ENCODE assay signal across 1 cellular context in genomic region chr15:42591238-42591936, GRCh38.
TF ChIP-seq lines count a peak whose summit lies in the region.

No MANE protein-coding gene starts in this region.

TF ChIP-seq in H1, 55 proteins besides CTCF, POLR2A, EP300 and RAD21 (continued from another document):
- TF ChIP-seq, protein P1, sequence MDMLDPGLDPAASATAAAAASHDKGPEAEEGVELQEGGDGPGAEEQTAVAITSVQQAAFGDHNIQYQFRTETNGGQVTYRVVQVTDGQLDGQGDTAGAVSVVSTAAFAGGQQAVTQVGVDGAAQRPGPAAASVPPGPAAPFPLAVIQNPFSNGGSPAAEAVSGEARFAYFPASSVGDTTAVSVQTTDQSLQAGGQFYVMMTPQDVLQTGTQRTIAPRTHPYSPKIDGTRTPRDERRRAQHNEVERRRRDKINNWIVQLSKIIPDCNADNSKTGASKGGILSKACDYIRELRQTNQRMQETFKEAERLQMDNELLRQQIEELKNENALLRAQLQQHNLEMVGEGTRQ (IDR thresholded peaks at IDR 0.05; ENCODE audit: low read length): no peak
- TF ChIP-seq JUND (IDR thresholded peaks at IDR 0.05; ENCODE audit: low read length) (no peak), KDM1A (IDR thresholded peaks at IDR 0.05; ENCODE audit: borderline replicate concordance, low read length) (no peak), TEAD4 (IDR thresholded peaks at IDR 0.05; ENCODE audit: low read depth, low read length) (no peak), BACH1 (IDR thresholded peaks at IDR 0.05; ENCODE audit: low read length) (no peak), GTF2F1 (IDR thresholded peaks at IDR 0.05; ENCODE audit: borderline replicate concordance, low read depth, low read length) (no peak), POLR2AphosphoS5 (IDR thresholded peaks at IDR 0.05; ENCODE audit: low read depth, low read length) (no peak), SP1 (IDR thresholded peaks at IDR 0.05; ENCODE audit: low read depth, low read length) (no peak), SRF (IDR thresholded peaks at IDR 0.05; ENCODE audit: low read depth, low read length) (no peak), SIRT6 (IDR thresholded peaks at IDR 0.05; ENCODE audit: low read length) (no peak), CHD1 (IDR thresholded peaks at IDR 0.05; ENCODE audit: low read depth, low read length) (no peak), SIN3A (conservative IDR thresholded peaks at IDR 0.05 in 1 of 2, IDR thresholded peaks at IDR 0.05 in 1 of 2; ENCODE audit: low read depth in 1 of 2, low read length in 2 of 2) (no peak), SIX5 (IDR thresholded peaks at IDR 0.05; ENCODE audit: low read depth, low read length) (no peak)
- TF ChIP-seq, protein P2, sequence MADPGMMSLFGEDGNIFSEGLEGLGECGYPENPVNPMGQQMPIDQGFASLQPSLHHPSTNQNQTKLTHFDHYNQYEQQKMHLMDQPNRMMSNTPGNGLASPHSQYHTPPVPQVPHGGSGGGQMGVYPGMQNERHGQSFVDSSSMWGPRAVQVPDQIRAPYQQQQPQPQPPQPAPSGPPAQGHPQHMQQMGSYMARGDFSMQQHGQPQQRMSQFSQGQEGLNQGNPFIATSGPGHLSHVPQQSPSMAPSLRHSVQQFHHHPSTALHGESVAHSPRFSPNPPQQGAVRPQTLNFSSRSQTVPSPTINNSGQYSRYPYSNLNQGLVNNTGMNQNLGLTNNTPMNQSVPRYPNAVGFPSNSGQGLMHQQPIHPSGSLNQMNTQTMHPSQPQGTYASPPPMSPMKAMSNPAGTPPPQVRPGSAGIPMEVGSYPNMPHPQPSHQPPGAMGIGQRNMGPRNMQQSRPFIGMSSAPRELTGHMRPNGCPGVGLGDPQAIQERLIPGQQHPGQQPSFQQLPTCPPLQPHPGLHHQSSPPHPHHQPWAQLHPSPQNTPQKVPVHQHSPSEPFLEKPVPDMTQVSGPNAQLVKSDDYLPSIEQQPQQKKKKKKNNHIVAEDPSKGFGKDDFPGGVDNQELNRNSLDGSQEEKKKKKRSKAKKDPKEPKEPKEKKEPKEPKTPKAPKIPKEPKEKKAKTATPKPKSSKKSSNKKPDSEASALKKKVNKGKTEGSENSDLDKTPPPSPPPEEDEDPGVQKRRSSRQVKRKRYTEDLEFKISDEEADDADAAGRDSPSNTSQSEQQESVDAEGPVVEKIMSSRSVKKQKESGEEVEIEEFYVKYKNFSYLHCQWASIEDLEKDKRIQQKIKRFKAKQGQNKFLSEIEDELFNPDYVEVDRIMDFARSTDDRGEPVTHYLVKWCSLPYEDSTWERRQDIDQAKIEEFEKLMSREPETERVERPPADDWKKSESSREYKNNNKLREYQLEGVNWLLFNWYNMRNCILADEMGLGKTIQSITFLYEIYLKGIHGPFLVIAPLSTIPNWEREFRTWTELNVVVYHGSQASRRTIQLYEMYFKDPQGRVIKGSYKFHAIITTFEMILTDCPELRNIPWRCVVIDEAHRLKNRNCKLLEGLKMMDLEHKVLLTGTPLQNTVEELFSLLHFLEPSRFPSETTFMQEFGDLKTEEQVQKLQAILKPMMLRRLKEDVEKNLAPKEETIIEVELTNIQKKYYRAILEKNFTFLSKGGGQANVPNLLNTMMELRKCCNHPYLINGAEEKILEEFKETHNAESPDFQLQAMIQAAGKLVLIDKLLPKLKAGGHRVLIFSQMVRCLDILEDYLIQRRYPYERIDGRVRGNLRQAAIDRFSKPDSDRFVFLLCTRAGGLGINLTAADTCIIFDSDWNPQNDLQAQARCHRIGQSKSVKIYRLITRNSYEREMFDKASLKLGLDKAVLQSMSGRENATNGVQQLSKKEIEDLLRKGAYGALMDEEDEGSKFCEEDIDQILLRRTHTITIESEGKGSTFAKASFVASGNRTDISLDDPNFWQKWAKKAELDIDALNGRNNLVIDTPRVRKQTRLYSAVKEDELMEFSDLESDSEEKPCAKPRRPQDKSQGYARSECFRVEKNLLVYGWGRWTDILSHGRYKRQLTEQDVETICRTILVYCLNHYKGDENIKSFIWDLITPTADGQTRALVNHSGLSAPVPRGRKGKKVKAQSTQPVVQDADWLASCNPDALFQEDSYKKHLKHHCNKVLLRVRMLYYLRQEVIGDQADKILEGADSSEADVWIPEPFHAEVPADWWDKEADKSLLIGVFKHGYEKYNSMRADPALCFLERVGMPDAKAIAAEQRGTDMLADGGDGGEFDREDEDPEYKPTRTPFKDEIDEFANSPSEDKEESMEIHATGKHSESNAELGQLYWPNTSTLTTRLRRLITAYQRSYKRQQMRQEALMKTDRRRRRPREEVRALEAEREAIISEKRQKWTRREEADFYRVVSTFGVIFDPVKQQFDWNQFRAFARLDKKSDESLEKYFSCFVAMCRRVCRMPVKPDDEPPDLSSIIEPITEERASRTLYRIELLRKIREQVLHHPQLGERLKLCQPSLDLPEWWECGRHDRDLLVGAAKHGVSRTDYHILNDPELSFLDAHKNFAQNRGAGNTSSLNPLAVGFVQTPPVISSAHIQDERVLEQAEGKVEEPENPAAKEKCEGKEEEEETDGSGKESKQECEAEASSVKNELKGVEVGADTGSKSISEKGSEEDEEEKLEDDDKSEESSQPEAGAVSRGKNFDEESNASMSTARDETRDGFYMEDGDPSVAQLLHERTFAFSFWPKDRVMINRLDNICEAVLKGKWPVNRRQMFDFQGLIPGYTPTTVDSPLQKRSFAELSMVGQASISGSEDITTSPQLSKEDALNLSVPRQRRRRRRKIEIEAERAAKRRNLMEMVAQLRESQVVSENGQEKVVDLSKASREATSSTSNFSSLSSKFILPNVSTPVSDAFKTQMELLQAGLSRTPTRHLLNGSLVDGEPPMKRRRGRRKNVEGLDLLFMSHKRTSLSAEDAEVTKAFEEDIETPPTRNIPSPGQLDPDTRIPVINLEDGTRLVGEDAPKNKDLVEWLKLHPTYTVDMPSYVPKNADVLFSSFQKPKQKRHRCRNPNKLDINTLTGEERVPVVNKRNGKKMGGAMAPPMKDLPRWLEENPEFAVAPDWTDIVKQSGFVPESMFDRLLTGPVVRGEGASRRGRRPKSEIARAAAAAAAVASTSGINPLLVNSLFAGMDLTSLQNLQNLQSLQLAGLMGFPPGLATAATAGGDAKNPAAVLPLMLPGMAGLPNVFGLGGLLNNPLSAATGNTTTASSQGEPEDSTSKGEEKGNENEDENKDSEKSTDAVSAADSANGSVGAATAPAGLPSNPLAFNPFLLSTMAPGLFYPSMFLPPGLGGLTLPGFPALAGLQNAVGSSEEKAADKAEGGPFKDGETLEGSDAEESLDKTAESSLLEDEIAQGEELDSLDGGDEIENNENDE (IDR thresholded peaks at IDR 0.05; ENCODE audit: insufficient replicate concordance, low read length): no peak
